In genomic region chr17:7466644-7467341, GRCh38 we compare ENCODE assay signal across 1 cellular context.
TF ChIP-seq lines count a peak whose summit lies in the region.

No MANE protein-coding gene starts in this region.

TF ChIP-seq in HepG2, 621 proteins besides CTCF, POLR2A, EP300 and RAD21:
- peak; percentile 66; the same call in 1 of the 2 replicates for TF ChIP-seq NR2F6 (IDR thresholded peaks at IDR 0.05)
- peak; percentile 50; the same call in 1 of the 2 replicates for TF ChIP-seq NR2F6 (CRISPR knock-in tag; IDR thresholded peaks at IDR 0.05)
- TF ChIP-seq NR2F1 (CRISPR knock-in tag; IDR thresholded peaks at IDR 0.05): 0 out of 4 replicates have a peak, but pooled peaks of 1 of the 2 experiments have one; percentile 23
- TF ChIP-seq DDIT3 (CRISPR knock-in tag; IDR thresholded peaks at IDR 0.05): no peak
- TF ChIP-seq YY1 (IDR thresholded peaks at IDR 0.05; ENCODE audit: insufficient read depth, insufficient replicate concordance, low read depth, low read length): peak; percentile 65
- TF ChIP-seq ZNF883 (CRISPR knock-in tag; IDR thresholded peaks at IDR 0.05; ENCODE audit: not compliant biosample characterization): no peak
- TF ChIP-seq SETDB1 (CRISPR knock-in tag; IDR thresholded peaks at IDR 0.05; ENCODE audit: borderline replicate concordance): no peak
- TF ChIP-seq HNRNPH1 (optimal IDR thresholded peaks at IDR 0.05; ENCODE audit: low read depth, low read length): no peak
- TF ChIP-seq CEBPG (CRISPR knock-in tag; IDR thresholded peaks at IDR 0.05): no peak
